Comparison of ENCODE assay signal across 24 cellular contexts in the genomic region with DNA sequence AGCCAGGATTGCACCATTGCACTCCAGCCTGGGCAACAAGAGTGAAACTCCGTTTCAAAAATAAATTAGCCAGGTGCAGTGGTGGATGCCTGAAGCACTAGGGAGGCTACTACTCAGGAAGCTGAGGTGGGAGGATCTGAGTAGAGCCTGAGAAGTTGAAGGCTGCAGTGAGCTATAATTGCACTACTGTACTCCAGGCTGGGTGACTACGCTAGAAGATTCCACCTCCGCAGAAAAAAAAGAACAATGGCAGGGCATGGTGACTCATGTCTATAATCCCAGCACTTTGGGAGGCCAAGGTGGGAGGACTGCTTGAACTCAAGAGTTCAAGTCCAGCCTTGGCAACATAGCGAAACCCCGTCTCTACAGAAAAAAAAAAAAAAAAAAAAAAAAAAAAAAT.
"Had no signal": no experiment of that assay in that cellular context is flagged by ENCODE, and none has a peak within 500 bp of the region (broad histone marks: within the 10 kb centered on the region; RNA-seq: fewer than 3 reads in every experiment).

No MANE protein-coding gene starts in this region.

- H3K9me2 ChIP-seq: SK-N-SH had no signal

- H3K27ac Mint-ChIP-seq: T-cell had no signal

- H3K9me3 Mint-ChIP-seq: IgD-negative memory B cell, T-cell had no signal

- H3K4me2 ChIP-seq: KMS-11, SK-N-SH had no signal

- H3K9ac ChIP-seq: KMS-11, SK-N-SH had no signal

- H3K4me3 ChIP-seq: K562 had no signal

- H3K9me3 ChIP-seq: SK-N-SH had no signal

- H3K27ac ChIP-seq: KMS-11, RWPE1 had no signal

- H3K4me3 Mint-ChIP-seq: IgD-negative memory B cell, T-cell had no signal

- ATAC-seq: K562, Panc1, T-cell had no signal

- DNase-seq: Kasumi-1, NCI-H1092, NCI-H1105 treated with DMSO at 0.1 percent for 48 hours, NCI-H1417 treated with DMSO at 0.1 percent for 48 hours, NCI-H146, NCI-H1694 treated with DMSO at 0.1 percent for 48 hours, NCI-H1930, NCI-H2081, NCI-H2107, NCI-H2227 treated with DMSO at 0.1 percent for 48 hours, NCI-H446, NCI-H510A, NCI-H524 treated with DMSO at 0.1 percent for 48 hours, NCI-H69, NCI-H774, SHP77, SK-N-SH, SW 1271, T-cell had no signal

- H3K4me1 Mint-ChIP-seq: IgD-negative memory B cell, T-cell had no signal

- H3K27me3 Mint-ChIP-seq: IgD-negative memory B cell, T-cell had no signal
